In genomic region chr1:56179571-56179970, GRCh38 we compare ENCODE assay signal across 1 cellular context.
TF ChIP-seq lines count a peak whose summit lies in the region.

No MANE protein-coding gene starts in this region.

TF ChIP-seq in GM23338, 12 proteins besides CTCF, POLR2A, EP300 and RAD21 (continued from another document):
- TF ChIP-seq ZNF462 (CRISPR knock-in tag; IDR thresholded peaks at IDR 0.05) (no peak), NANOG (IDR thresholded peaks at IDR 0.05; ENCODE audit: borderline replicate concordance) (no peak), ZNF114 (CRISPR knock-in tag; IDR thresholded peaks at IDR 0.05) (no peak)
